9 cellular contexts compared by ENCODE assay signal in genomic region chr15:90268415-90268814, GRCh38. TPM values are rescaled to one million over a fixed set of nuclear protein-coding genes. Genes with fewer than 3 reads are reported as not detected.
A peak's percentile ranks its signal among the peaks of the same experiment; 100 is the strongest.
DNase-seq lines count a peak whose midpoint lies in the region; ATAC-seq, FAIRE-seq and TF ChIP-seq lines count a peak whose summit lies in the region.
"Had no signal": no experiment of that assay in that cellular context is flagged by ENCODE, and none has a peak within 500 bp of the region (broad histone marks: within the 10 kb centered on the region; RNA-seq: fewer than 3 reads in every experiment).

No MANE protein-coding gene starts in this region.

- no peaks in the 10 kb centered on the region for H3K27me3 ChIP-seq in CD4-positive, alpha-beta memory T cell (ENCODE audit: insufficient read depth, low read length)
- H3K27me3 ChIP-seq in HAP-1 (ENCODE audit: low read depth) (no peaks in the 10 kb centered on the region), mesendoderm (ENCODE audit: insufficient read depth, low read length, poor library complexity) (no peaks in the 10 kb centered on the region)

- no peak overlapping the region for H3K27ac ChIP-seq in CD4-positive, alpha-beta memory T cell (ENCODE audit: low read depth, low read length)
- no peak overlapping the region for H3K27ac ChIP-seq in mesendoderm (ENCODE audit: low read depth, low read length)

- H3K4me3 ChIP-seq in CD4-positive, alpha-beta memory T cell (ENCODE audit: low read length in 2 of 2): no peak overlapping the region
- H3K4me3 ChIP-seq in HAP-1 (peak overlapping the region; percentile 90; the same call in 1 of the 2 replicates), mesendoderm (ENCODE audit: low read length) (no peak overlapping the region)

- peak overlapping the region; percentile 17 for H3K56ac ChIP-seq in mesendoderm (ENCODE audit: low read length)

- H4K8ac ChIP-seq in mesendoderm (ENCODE audit: low read depth, low read length): no peak overlapping the region

- POLR2A ChIA-PET in CD4-positive, alpha-beta memory T cell (lab: Charles Lee; ENCODE audit: partially characterized antibody): interaction anchor here (0.9 to 4.5 kb wide), 3 partner anchors 24 to 375 kb away, joined by 3 to 150 read pairs (median 3); partner anchors contain the start of genes AP3S2, CIB1 and GDPGP1
- POLR2A ChIA-PET in activated CD8-positive, alpha-beta T cell treated with anti-CD3 and anti-CD28 coated beads for 36 hours (lab: Charles Lee): interaction anchor here (1.2 to 1.4 kb wide), 4 partner anchors 23 to 172 kb away, joined by 3 to 4 read pairs (median 3); no protein-coding TSS in a partner anchor

- H3K27me3 Mint-ChIP-seq in CD4-positive, alpha-beta memory T cell: no peaks in the 10 kb centered on the region
- no peaks in the 10 kb centered on the region for H3K27me3 Mint-ChIP-seq in activated CD8-positive, alpha-beta T cell treated with anti-CD3 and anti-CD28 coated beads for 36 hours

- H3K4ac ChIP-seq in mesendoderm (ENCODE audit: low read depth, low read length): no peak overlapping the region

- peak overlapping the region; percentile 34 for H3K9ac ChIP-seq in mesendoderm (ENCODE audit: low read length)

- peaks cover 61% of the 10 kb centered on the region for H3K4me1 ChIP-seq in CD4-positive, alpha-beta memory T cell (ENCODE audit: insufficient read depth, low read length)
- peaks cover 21% of the 10 kb centered on the region for H3K4me1 ChIP-seq in HAP-1
- H3K4me1 ChIP-seq in mesendoderm (ENCODE audit: control insufficient read depth, low read depth, low read length): peaks cover 11% of the 10 kb centered on the region

- H3K36me3 ChIP-seq in CD4-positive, alpha-beta memory T cell (ENCODE audit: insufficient read depth, low read length): peaks cover 38% of the 10 kb centered on the region
- H3K36me3 ChIP-seq in HAP-1 (replicated peaks) (peaks cover 49% of the 10 kb centered on the region), mesendoderm (ENCODE audit: control insufficient read depth, insufficient read depth, low read length) (peaks cover 14% of the 10 kb centered on the region)

- no peaks in the 10 kb centered on the region for H3K9me3 ChIP-seq in CD4-positive, alpha-beta memory T cell (ENCODE audit: control insufficient read depth in 1 of 2, low read length in 2 of 2)
- no peaks in the 10 kb centered on the region for H3K9me3 ChIP-seq in HAP-1

- no peak for ATAC-seq in activated CD8-positive, alpha-beta T cell treated with anti-CD3 and anti-CD28 coated beads for 36 hours
- ATAC-seq in Right ventricle myocardium inferior: no peak

- WGBS in mesendoderm (ENCODE audit: extremely low coverage, insufficient coverage, low lambda C conversion rate): no CpG with 5 or more reads among the region's 1 CpG

- H3K9me3 Mint-ChIP-seq in CD4-positive, alpha-beta memory T cell: no peaks in the 10 kb centered on the region
- H3K9me3 Mint-ChIP-seq in activated CD8-positive, alpha-beta T cell treated with anti-CD3 and anti-CD28 coated beads for 36 hours: no peaks in the 10 kb centered on the region

- TF ChIP-seq CTCF in activated CD8-positive, alpha-beta T cell treated with anti-CD3 and anti-CD28 coated beads for 36 hours (IDR thresholded peaks at IDR 0.05): no peak
- no peak for TF ChIP-seq CTCF in D721Med (IDR thresholded peaks at IDR 0.05; ENCODE audit: insufficient read depth, missing control alignments)

- H3K27ac Mint-ChIP-seq in CD4-positive, alpha-beta memory T cell: peak overlapping the region; percentile 52 to 99 (median 75)
- H3K27ac Mint-ChIP-seq in activated CD8-positive, alpha-beta T cell treated with anti-CD3 and anti-CD28 coated beads for 36 hours: peak overlapping the region; percentile 37

- H3K23ac ChIP-seq in mesendoderm (ENCODE audit: low read length): no peak overlapping the region

- H2BK15ac ChIP-seq in mesendoderm (replicated peaks; ENCODE audit: low read depth): no peak overlapping the region

- peaks cover 24% of the 10 kb centered on the region for H3K79me1 ChIP-seq in mesendoderm (ENCODE audit: low read length)

- H4K5ac ChIP-seq in mesendoderm (ENCODE audit: low read length): no peak overlapping the region

- no peak overlapping the region for H2BK5ac ChIP-seq in mesendoderm (ENCODE audit: low read length)

- H3K4me3 Mint-ChIP-seq in CD4-positive, alpha-beta memory T cell: peak overlapping the region; percentile 57 to 99 (median 74)
- peak overlapping the region; percentile 85 for H3K4me3 Mint-ChIP-seq in activated CD8-positive, alpha-beta T cell treated with anti-CD3 and anti-CD28 coated beads for 36 hours

- in situ Hi-C loops in HAP-1 (cut with MboI; ENCODE audit: low sequenced_read_pairs): no loop called here

- CTCF ChIA-PET in CD4-positive, alpha-beta memory T cell (lab: Charles Lee; ENCODE audit: partially characterized antibody): interaction anchor here (1.1 to 1.5 kb wide), 2 partner anchors 35 kb away, joined by 3 to 4 read pairs; partner anchors contain the start of gene CIB1
- CTCF ChIA-PET in activated CD8-positive, alpha-beta T cell treated with anti-CD3 and anti-CD28 coated beads for 36 hours (lab: Charles Lee): interaction anchor here (0.8 to 1.5 kb wide), 6 partner anchors 21 to 213 kb away, joined by 3 to 6 read pairs (median 3); no protein-coding TSS in a partner anchor

- no peak overlapping the region for H2BK120ac ChIP-seq in mesendoderm (ENCODE audit: low read depth, low read length)

- H3K4me1 Mint-ChIP-seq in CD4-positive, alpha-beta memory T cell: peaks cover 37 to 88% (median 56%) of the 10 kb centered on the region in 4 donors
- H3K4me1 Mint-ChIP-seq in activated CD8-positive, alpha-beta T cell treated with anti-CD3 and anti-CD28 coated beads for 36 hours (ENCODE audit: low read depth): peaks cover 45% of the 10 kb centered on the region

- FAIRE-seq in D721Med (lab: Jason Lieb, UNC): no peak

- intact Hi-C loops in CD4-positive, alpha-beta memory T cell (cut with micrococcal nuclease): no loop called here
- intact Hi-C loops in activated CD8-positive, alpha-beta T cell treated with anti-CD3 and anti-CD28 coated beads for 36 hours (cut with micrococcal nuclease): loop anchor here (5.0 kb wide), 1 partner anchor 36 kb away; the partner anchor contains the start of genes CIB1 and GDPGP1
- intact Hi-C loops in Right ventricle myocardium inferior (cut with DNase I): no loop called here

- DNase-seq in CD4-positive, alpha-beta memory T cell: no peak
- peak; percentile 67 to 94 for DNase-seq in HAP-1 (ENCODE audit: low spot score in 2 of 2)
- no peak for DNase-seq in activated CD8-positive, alpha-beta T cell treated with anti-CD3 and anti-CD28 coated beads for 36 hours
- peak; percentile 40 for DNase-seq in mesendoderm
- no peak for DNase-seq in D721Med (ENCODE audit: insufficient read length, low spot score)
- DNase-seq in putamen (ENCODE audit: low spot score): no peak
- no peak for DNase-seq in Right ventricle myocardium inferior (ENCODE audit: missing footprints)
- no peak for DNase-seq in stimulated activated naive CD4-positive, alpha-beta T cell (lab: John Stamatoyannopoulos, UW)
- DNase-seq: NCI-H1436 had no signal

- no peak overlapping the region for H3K18ac ChIP-seq in mesendoderm (ENCODE audit: low read length)

- peaks cover 35 to 70% of the 10 kb centered on the region in 2 donors for H3K36me3 Mint-ChIP-seq in CD4-positive, alpha-beta memory T cell
- peaks cover 48% of the 10 kb centered on the region for H3K36me3 Mint-ChIP-seq in activated CD8-positive, alpha-beta T cell treated with anti-CD3 and anti-CD28 coated beads for 36 hours (ENCODE audit: low read depth)

- no peak overlapping the region for H2AK5ac ChIP-seq in mesendoderm (ENCODE audit: low read length)

- peaks cover 54% of the 10 kb centered on the region for H3K79me2 ChIP-seq in mesendoderm (ENCODE audit: control insufficient read depth, insufficient read depth, low read length)

- H3K4me2 ChIP-seq in mesendoderm (ENCODE audit: low read length): no peak overlapping the region

RNA-seq across cellular contexts. Expression of gene NGRN, which starts 2.9 kb away (rescaled TPM):
- 10 to 100 TPM; 53.7 to 59.2 TPM for total RNA-seq in CD4-positive, alpha-beta memory T cell
- 10 to 100 TPM; 42.6 to 45.1 TPM for polyA plus RNA-seq in CD4-positive, alpha-beta memory T cell
- total RNA-seq in activated CD8-positive, alpha-beta T cell treated with anti-CD3 and anti-CD28 coated beads for 36 hours: 10 to 100 TPM; 22.2 to 23.1 TPM
- polyA plus RNA-seq in mesendoderm (2013, experiment 1 of 2): 72.7 TPM
- 73.4 TPM for polyA plus RNA-seq in mesendoderm (2013, experiment 2 of 2)
- 122 TPM for total RNA-seq in Right ventricle myocardium inferior

RNA-seq across cellular contexts. Expression of gene TTLL13, which starts 19.1 kb away (rescaled TPM):
- total RNA-seq in CD4-positive, alpha-beta memory T cell: 1 to 10 TPM; 1.1 to 1.4 TPM
- polyA plus RNA-seq in CD4-positive, alpha-beta memory T cell: not detected
- total RNA-seq in activated CD8-positive, alpha-beta T cell treated with anti-CD3 and anti-CD28 coated beads for 36 hours: 1 to 10 TPM in 1 of 2 experiments, under 1 TPM in 1; 0.20 to 1.1 TPM
- polyA plus RNA-seq in mesendoderm (2013, experiment 1 of 2): not detected
- 0.01 TPM for polyA plus RNA-seq in mesendoderm (2013, experiment 2 of 2)
- total RNA-seq in Right ventricle myocardium inferior: not detected

RNA-seq across cellular contexts. Expression of gene GDPGP1, which starts 34.4 kb away (rescaled TPM):
- total RNA-seq in CD4-positive, alpha-beta memory T cell: 10 to 100 TPM; 10.1 to 15.0 TPM
- 1 to 10 TPM in 1 of 2 donors, under 1 TPM in 1; 0.58 to 2.0 TPM for polyA plus RNA-seq in CD4-positive, alpha-beta memory T cell
- total RNA-seq in activated CD8-positive, alpha-beta T cell treated with anti-CD3 and anti-CD28 coated beads for 36 hours: 1 to 10 TPM; 5.2 to 6.4 TPM
- 1.1 TPM for polyA plus RNA-seq in mesendoderm (2013, experiment 1 of 2)
- 1.1 TPM for polyA plus RNA-seq in mesendoderm (2013, experiment 2 of 2)
- 9.8 TPM for total RNA-seq in Right ventricle myocardium inferior

RNA-seq across cellular contexts. Expression of gene CIB1, which starts 34.7 kb away (rescaled TPM):
- total RNA-seq in CD4-positive, alpha-beta memory T cell: 10 to 100 TPM; 95.2 to 98.2 TPM
- 100 to 1,000 TPM; 259 to 345 TPM for polyA plus RNA-seq in CD4-positive, alpha-beta memory T cell
- total RNA-seq in activated CD8-positive, alpha-beta T cell treated with anti-CD3 and anti-CD28 coated beads for 36 hours: 100 to 1,000 TPM; 151 to 154 TPM
- polyA plus RNA-seq in mesendoderm (2013, experiment 1 of 2): 24.0 TPM
- 23.4 TPM for polyA plus RNA-seq in mesendoderm (2013, experiment 2 of 2)
- 73.2 TPM for total RNA-seq in Right ventricle myocardium inferior

Comparison
In these comparisons a context has a peak if more than half of its experiments do, and no peak if none do; other contexts are left out.
1. DNase-seq: peak in HAP-1 (2 of 2) and mesendoderm (single experiment); none in CD4-positive, alpha-beta memory T cell (0 of 5), activated CD8-positive, alpha-beta T cell treated with anti-CD3 and anti-CD28 coated beads for 36 hours (single experiment), D721Med (single experiment), putamen (single experiment), Right ventricle myocardium inferior (single experiment) and stimulated activated naive CD4-positive, alpha-beta T cell (0 of 6).